In genomic region chr12:53380797-53381738, GRCh38 we compare ENCODE assay signal across 1 cellular context.
A peak's percentile ranks its signal among the peaks of the same experiment; 100 is the strongest.
TF ChIP-seq lines count a peak whose summit lies in the region.

No MANE protein-coding gene starts in this region.

TF ChIP-seq in GM12878, 131 proteins besides CTCF, POLR2A, EP300 and RAD21:
- no peak for TF ChIP-seq WRNIP1 (IDR thresholded peaks at IDR 0.05; ENCODE audit: borderline replicate concordance, low read depth, low read length)
- TF ChIP-seq, protein P1, sequence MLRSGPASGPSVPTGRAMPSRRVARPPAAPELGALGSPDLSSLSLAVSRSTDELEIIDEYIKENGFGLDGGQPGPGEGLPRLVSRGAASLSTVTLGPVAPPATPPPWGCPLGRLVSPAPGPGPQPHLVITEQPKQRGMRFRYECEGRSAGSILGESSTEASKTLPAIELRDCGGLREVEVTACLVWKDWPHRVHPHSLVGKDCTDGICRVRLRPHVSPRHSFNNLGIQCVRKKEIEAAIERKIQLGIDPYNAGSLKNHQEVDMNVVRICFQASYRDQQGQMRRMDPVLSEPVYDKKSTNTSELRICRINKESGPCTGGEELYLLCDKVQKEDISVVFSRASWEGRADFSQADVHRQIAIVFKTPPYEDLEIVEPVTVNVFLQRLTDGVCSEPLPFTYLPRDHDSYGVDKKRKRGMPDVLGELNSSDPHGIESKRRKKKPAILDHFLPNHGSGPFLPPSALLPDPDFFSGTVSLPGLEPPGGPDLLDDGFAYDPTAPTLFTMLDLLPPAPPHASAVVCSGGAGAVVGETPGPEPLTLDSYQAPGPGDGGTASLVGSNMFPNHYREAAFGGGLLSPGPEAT (IDR thresholded peaks at IDR 0.05; ENCODE audit: low read depth) = peak; percentile 52; the same call in 1 of the 2 replicates
- TF ChIP-seq E2F8 (IDR thresholded peaks at IDR 0.05; ENCODE audit: low read depth, partially characterized antibody) = no peak
- TF ChIP-seq HDGF (IDR thresholded peaks at IDR 0.05) = 0 out of 2 replicates have a peak, but pooled peaks have one; percentile 34
- no peak for TF ChIP-seq MYB (IDR thresholded peaks at IDR 0.05; ENCODE audit: borderline replicate concordance, low read depth, low read length)
- TF ChIP-seq, protein P2, sequence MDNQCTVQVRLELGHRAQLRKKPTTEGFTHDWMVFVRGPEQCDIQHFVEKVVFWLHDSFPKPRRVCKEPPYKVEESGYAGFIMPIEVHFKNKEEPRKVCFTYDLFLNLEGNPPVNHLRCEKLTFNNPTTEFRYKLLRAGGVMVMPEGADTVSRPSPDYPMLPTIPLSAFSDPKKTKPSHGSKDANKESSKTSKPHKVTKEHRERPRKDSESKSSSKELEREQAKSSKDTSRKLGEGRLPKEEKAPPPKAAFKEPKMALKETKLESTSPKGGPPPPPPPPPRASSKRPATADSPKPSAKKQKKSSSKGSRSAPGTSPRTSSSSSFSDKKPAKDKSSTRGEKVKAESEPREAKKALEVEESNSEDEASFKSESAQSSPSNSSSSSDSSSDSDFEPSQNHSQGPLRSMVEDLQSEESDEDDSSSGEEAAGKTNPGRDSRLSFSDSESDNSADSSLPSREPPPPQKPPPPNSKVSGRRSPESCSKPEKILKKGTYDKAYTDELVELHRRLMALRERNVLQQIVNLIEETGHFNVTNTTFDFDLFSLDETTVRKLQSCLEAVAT (IDR thresholded peaks at IDR 0.05) = peak; percentile 57; the same call in 1 of the 2 replicates
- no peak for TF ChIP-seq NR2F1 (conservative IDR thresholded peaks at IDR 0.05)
- TF ChIP-seq NFIC (IDR thresholded peaks at IDR 0.05; ENCODE audit: low read depth, low read length) = no peak
- TF ChIP-seq, protein P3, sequence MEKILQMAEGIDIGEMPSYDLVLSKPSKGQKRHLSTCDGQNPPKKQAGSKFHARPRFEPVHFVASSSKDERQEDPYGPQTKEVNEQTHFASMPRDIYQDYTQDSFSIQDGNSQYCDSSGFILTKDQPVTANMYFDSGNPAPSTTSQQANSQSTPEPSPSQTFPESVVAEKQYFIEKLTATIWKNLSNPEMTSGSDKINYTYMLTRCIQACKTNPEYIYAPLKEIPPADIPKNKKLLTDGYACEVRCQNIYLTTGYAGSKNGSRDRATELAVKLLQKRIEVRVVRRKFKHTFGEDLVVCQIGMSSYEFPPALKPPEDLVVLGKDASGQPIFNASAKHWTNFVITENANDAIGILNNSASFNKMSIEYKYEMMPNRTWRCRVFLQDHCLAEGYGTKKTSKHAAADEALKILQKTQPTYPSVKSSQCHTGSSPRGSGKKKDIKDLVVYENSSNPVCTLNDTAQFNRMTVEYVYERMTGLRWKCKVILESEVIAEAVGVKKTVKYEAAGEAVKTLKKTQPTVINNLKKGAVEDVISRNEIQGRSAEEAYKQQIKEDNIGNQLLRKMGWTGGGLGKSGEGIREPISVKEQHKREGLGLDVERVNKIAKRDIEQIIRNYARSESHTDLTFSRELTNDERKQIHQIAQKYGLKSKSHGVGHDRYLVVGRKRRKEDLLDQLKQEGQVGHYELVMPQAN (conservative IDR thresholded peaks at IDR 0.05) = 0 out of 2 replicates have a peak, but pooled peaks have one; percentile 23
- TF ChIP-seq FOS (IDR thresholded peaks at IDR 0.05; ENCODE audit: borderline replicate concordance, extremely low read depth, insufficient read length) = no peak
- peak; percentile 33; the same call in 1 of the 2 replicates for TF ChIP-seq ATF7 (IDR thresholded peaks at IDR 0.05; ENCODE audit: low read depth)
- TF ChIP-seq NBN (IDR thresholded peaks at IDR 0.05) = peak; percentile 69
